Comparison of ENCODE assay signal across 8 cellular contexts in genomic region chr4:25862411-25863346, GRCh38. TPM values are rescaled to one million over a fixed set of nuclear protein-coding genes. Genes with fewer than 3 reads are reported as not detected.
A peak's percentile ranks its signal among the peaks of the same experiment; 100 is the strongest.
DNase-seq lines count a peak whose midpoint lies in the region; ATAC-seq and TF ChIP-seq lines count a peak whose summit lies in the region.

TSS of gene SEL1L3 (minus strand) at chr4:25862988. CDS start at chr4:25862836, 152 bp downstream.

- H3K4me1 ChIP-seq in iPS-18a (ENCODE audit: control insufficient read depth, low read depth, low read length), result peaks cover 14% of the 10 kb centered on the region
- H3K4me1 ChIP-seq in spleen, result peaks cover 37 to 90% (median 76%) of the 10 kb centered on the region in 6 donors

- peak within 1 kb of the TSS; percentile 100 for H3K4me3 Mint-ChIP-seq in T-helper 1 cell treated with Interleukin-12 subunit alpha and Interleukin-12 subunit beta and Interleukin-4 antibody, amounts not matched to agents 30 μg/mL and 1 μg/mL, for 36 hours

- H3K36me3 Mint-ChIP-seq in T-helper 1 cell treated with Interleukin-12 subunit alpha and Interleukin-12 subunit beta and Interleukin-4 antibody, amounts not matched to agents 30 μg/mL and 1 μg/mL, for 36 hours (ENCODE audit: low read depth), result peaks cover 9% of the 10 kb centered on the region

- H3K27ac Mint-ChIP-seq in T-helper 1 cell treated with Interleukin-12 subunit alpha and Interleukin-12 subunit beta and Interleukin-4 antibody, amounts not matched to agents 30 μg/mL and 1 μg/mL, for 36 hours, result peak within 1 kb of the TSS; percentile 99

- peaks cover 34% of the 10 kb centered on the region for H3K4me1 Mint-ChIP-seq in T-helper 1 cell treated with Interleukin-12 subunit alpha and Interleukin-12 subunit beta and Interleukin-4 antibody, amounts not matched to agents 30 μg/mL and 1 μg/mL, for 36 hours (ENCODE audit: low read depth)

- intact Hi-C loops in spleen (cut with DNase I; ENCODE audit: low total_unique reads), result no loop called here

- WGBS in spleen, 5 donors, result 0 to 1% (median 0%) methylated on average over 38 to 115 of the region's 115 CpGs

- peak; percentile 52 for DNase-seq in NCI-H2196 (lab: John Stamatoyannopoulos, UW; ENCODE audit: unreplicated experiment)
- no peak for DNase-seq in NCI-H2196 treated with DMSO at 0.1 percent for 48 hours (lab: John Stamatoyannopoulos, UW; ENCODE audit: unreplicated experiment)
- no peak for DNase-seq in astrocyte of the spinal cord (ENCODE audit: low read depth, low spot score)
- DNase-seq in spleen, result peak; percentile 93
- DNase-seq in MV-4-11 (lab: John Stamatoyannopoulos, UW), result no peak

- peak within 1 kb of the TSS; percentile 58 for H3K4me3 ChIP-seq in astrocyte of the spinal cord (ENCODE audit: low read depth, low read length)
- peak within 1 kb of the TSS; percentile 78 for H3K4me3 ChIP-seq in iPS-18a (ENCODE audit: low read length)
- peak within 1 kb of the TSS; percentile 65 to 88 (median 78) for H3K4me3 ChIP-seq in spleen

- TF ChIP-seq CTCF in astrocyte of the spinal cord (IDR thresholded peaks at IDR 0.05; ENCODE audit: low read depth, low read length), result no peak
- TF ChIP-seq CTCF in spleen (IDR thresholded peaks at IDR 0.05 in 8 of 11, conservative IDR thresholded peaks at IDR 0.05 in 3 of 11), result no peak

- H3K27ac ChIP-seq in iPS-18a (ENCODE audit: low read length) (peak within 1 kb of the TSS; percentile 44), spleen (peak within 1 kb of the TSS; percentile 80 to 95 (median 93))

- H3K9me3 Mint-ChIP-seq in T-helper 1 cell treated with Interleukin-12 subunit alpha and Interleukin-12 subunit beta and Interleukin-4 antibody, amounts not matched to agents 30 μg/mL and 1 μg/mL, for 36 hours, result no peaks in the 10 kb centered on the region

- no peaks in the 10 kb centered on the region for H3K9me3 ChIP-seq in iPS-18a (ENCODE audit: control insufficient read depth, low read depth, low read length)
- H3K9me3 ChIP-seq in spleen, result no peaks in the 10 kb centered on the region

- in situ Hi-C loops in astrocyte of the spinal cord (cut with HindIII; ENCODE audit: low sequenced_read_pairs), result no loop called here

- ATAC-seq in HG03097 (IDR thresholded peaks at IDR 0.05; ENCODE audit: low FRiP score, unreplicated experiment), result peak; percentile 35

- peak in 1 of 3 donors; percentile 34 for TF ChIP-seq POLR2A in spleen (IDR thresholded peaks at IDR 0.05)

- H3K36me3 ChIP-seq in iPS-18a (ENCODE audit: control insufficient read depth, low read depth, low read length) (no peaks in the 10 kb centered on the region), spleen (peaks cover 0 to 11% (median 0%) of the 10 kb centered on the region in 6 donors)

- H3K27me3 ChIP-seq in iPS-18a (ENCODE audit: control insufficient read depth, insufficient read depth, low read length), result peaks cover 32% of the 10 kb centered on the region
- H3K27me3 ChIP-seq in spleen (replicated peaks in 1 of 7), result no peaks in the 10 kb centered on the region

- peak within 1 kb of the TSS; percentile 70 for H3K9ac ChIP-seq in iPS-18a (ENCODE audit: low read length)

- H3K27me3 Mint-ChIP-seq in T-helper 1 cell treated with Interleukin-12 subunit alpha and Interleukin-12 subunit beta and Interleukin-4 antibody, amounts not matched to agents 30 μg/mL and 1 μg/mL, for 36 hours (ENCODE audit: low read depth), result peaks cover 4% of the 10 kb centered on the region

RNA-seq across cellular contexts. Expression of gene SEL1L3, which starts in this region (rescaled TPM):
- total RNA-seq in spleen, result 100 to 1,000 TPM; 125 to 319 (median 133) TPM
- polyA plus RNA-seq in spleen, result 100 to 1,000 TPM in 1 of 3 donors, 10 to 100 TPM in 2; 59.0 to 102 (median 81.3) TPM

Comparison
In these comparisons a context has a peak if more than half of its experiments do, and no peak if none do; other contexts are left out.
1. DNase-seq: peak in NCI-H2196 (single experiment) and spleen (single experiment); none in NCI-H2196 treated with DMSO at 0.1 percent for 48 hours (single experiment), astrocyte of the spinal cord (single experiment) and MV-4-11 (single experiment).
2. Peak in every context shown above with its lines, with median percentiles within 50 percentile points of each other: H3K4me3 ChIP-seq.